15 cellular contexts compared by ENCODE assay signal in the genomic region with DNA sequence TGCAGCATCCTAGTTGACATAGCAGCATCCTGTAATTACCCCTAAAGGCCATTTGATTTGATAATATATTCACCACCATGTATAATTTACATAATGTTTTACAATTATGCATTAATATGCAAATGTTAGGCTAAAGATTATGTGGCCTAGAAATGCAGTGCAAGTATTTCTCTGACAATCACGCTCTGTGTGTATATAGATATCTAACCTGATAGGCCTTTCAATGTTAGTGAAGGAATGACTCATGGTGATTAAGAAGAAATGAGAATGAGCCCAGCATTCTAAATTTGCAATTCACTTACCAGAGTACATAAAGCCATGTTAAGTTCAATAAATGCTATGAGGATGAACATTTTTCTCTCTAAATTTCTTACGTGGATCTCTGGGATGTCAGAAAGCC.
"Had no signal": no experiment of that assay in that cellular context is flagged by ENCODE, and none has a peak within 500 bp of the region (broad histone marks: within the 10 kb centered on the region; RNA-seq: fewer than 3 reads in every experiment).

No MANE protein-coding gene starts in this region.

- H3K27ac Mint-ChIP-seq: activated naive CD4-positive, alpha-beta T cell treated with anti-CD3 and anti-CD28 coated beads, Interleukin-2, amount 50 U/mL, for 72 hours; endodermal cell; WTC11 had no signal

- H3K36me3 Mint-ChIP-seq: WTC11 had no signal

- H3K4me3 Mint-ChIP-seq: endodermal cell, WTC11 had no signal

- H3K4me1 Mint-ChIP-seq: endodermal cell had no signal

- DNase-seq: activated CD4-positive, alpha-beta T cell treated with anti-CD3 and anti-CD28 coated beads, Interleukin-2, amount 50 U/mL, for 1 hour; activated gamma-delta T cell; activated T-cell treated with anti-CD3 and anti-CD28 coated beads, Interleukin-2, amount 50 U/mL, for 48 hours; amygdala; dermis blood vessel endothelial cell; endodermal cell; islet precursor cell; right cardiac atrium; small intestine; stimulated activated CD4-positive, alpha-beta T cell treated with anti-CD3 and anti-CD28 coated beads, Interleukin-4, amount 100 ng/mL, for 24 hours; stimulated activated naive CD8-positive, alpha-beta T cell treated with anti-CD3 and anti-CD28 coated beads, Interleukin-15, Interleukin-2, amounts not matched to agents 100 U/mL and 50 U/mL, for 24 hours; transverse colon had no signal

- H3K4me3 ChIP-seq: transverse colon had no signal

- ATAC-seq: activated naive CD4-positive, alpha-beta T cell treated with anti-CD3 and anti-CD28 coated beads, Interleukin-2, amount 50 U/mL, for 72 hours; left lobe of liver; right cardiac atrium; stimulated activated naive CD8-positive, alpha-beta T cell treated with anti-CD3 and anti-CD28 coated beads, Interleukin-15, Interleukin-2, amounts not matched to agents 100 U/mL and 50 U/mL, for 24 hours; WTC11 had no signal
